In genomic region chr6:13400772-13401171, GRCh38 we compare ENCODE assay signal across 17 cellular contexts.
DNase-seq lines count a peak whose midpoint lies in the region; ATAC-seq and TF ChIP-seq lines count a peak whose summit lies in the region.
"Had no signal": no experiment of that assay in that cellular context is flagged by ENCODE, and none has a peak within 500 bp of the region (broad histone marks: within the 10 kb centered on the region; RNA-seq: fewer than 3 reads in every experiment).

No MANE protein-coding gene starts in this region.

- H3K9me3 ChIP-seq in T-helper 17 cell (ENCODE audit: control insufficient read depth, low read length, poor library complexity, severe bottlenecking) = no peaks in the 10 kb centered on the region
- H3K9me3 ChIP-seq: testis had no signal

- H3K4me3 Mint-ChIP-seq in endothelial cell (ENCODE audit: unreplicated experiment) (peak overlapping the region; percentile 47), T-helper 17 cell (no peak overlapping the region)
- H3K4me3 Mint-ChIP-seq: activated CD4-positive, alpha-beta T cell treated with anti-CD3 and anti-CD28 coated beads, Interleukin-2, amount 10 ng/mL, durations not matched to agents 7 days and 5 days; B cell; H9 had no signal

- H3K27ac Mint-ChIP-seq in endothelial cell (ENCODE audit: unreplicated experiment) (no peak overlapping the region), T-helper 17 cell (no peak overlapping the region)
- H3K27ac Mint-ChIP-seq: activated CD4-positive, alpha-beta T cell treated with anti-CD3 and anti-CD28 coated beads, Interleukin-2, amount 10 ng/mL, durations not matched to agents 7 days and 5 days; B cell had no signal

- POLR2A ChIA-PET in GM10248 (lab: Yijun Ruan, JAX) = no interaction called here

- DNase-seq in GM10248 (ENCODE audit: extremely low spot score) (peak; percentile 40), endothelial cell (ENCODE audit: low spot score) (no peak), cerebellar cortex (ENCODE audit: low spot score) (no peak), T-helper 17 cell (no peak), foreskin melanocyte (no peak), NOMO-1 (lab: John Stamatoyannopoulos, UW; ENCODE audit: unreplicated experiment in 2 of 2) (no peak)
- DNase-seq: activated CD4-positive, alpha-beta T cell treated with anti-CD3 and anti-CD28 coated beads, Interleukin-2, amount 10 ng/mL, durations not matched to agents 7 days and 5 days; amniotic stem cell; H9; hippocampal formation; left colon; NCI-H2081; stimulated activated CD4-positive, alpha-beta T cell treated with anti-CD3 and anti-CD28 coated beads, Interleukin-12 subunit alpha, Interleukin-12 subunit beta, amount 100 ng/mL, for 4 hours; testis had no signal

- H3K36me3 Mint-ChIP-seq in endothelial cell (ENCODE audit: low read depth, unreplicated experiment) = no peaks in the 10 kb centered on the region
- no peaks in the 10 kb centered on the region for H3K36me3 Mint-ChIP-seq in T-helper 17 cell (ENCODE audit: low read depth)

- ATAC-seq in GM18511 (IDR thresholded peaks at IDR 0.05; ENCODE audit: unreplicated experiment) (peak; percentile 42), HG02852 (IDR thresholded peaks at IDR 0.05; ENCODE audit: unreplicated experiment) (peak; percentile 49), T-helper 17 cell (no peak)
- ATAC-seq: left colon had no signal

- H3K4me1 Mint-ChIP-seq in endothelial cell (ENCODE audit: unreplicated experiment) (peaks cover 70% of the 10 kb centered on the region), T-helper 17 cell (peaks cover 3% of the 10 kb centered on the region)

- CTCF ChIA-PET in GM10248 (lab: Yijun Ruan, JAX) = interaction anchor here (6.0 to 11.1 kb wide), 2 partner anchors 10 to 29 kb away, joined by 25 to 90 read pairs; no protein-coding TSS in a partner anchor

- H3K27me3 Mint-ChIP-seq in endothelial cell (ENCODE audit: unreplicated experiment) (peaks cover 5% of the 10 kb centered on the region), T-helper 17 cell (no peaks in the 10 kb centered on the region)
- H3K27me3 Mint-ChIP-seq: B cell had no signal

- TF ChIP-seq CTCF in GM10248 (IDR thresholded peaks at IDR 0.05; ENCODE audit: control extremely low read depth, extremely low read depth, low read depth, missing control alignments) = no peak
- no peak for TF ChIP-seq CTCF in endothelial cell (IDR thresholded peaks at IDR 0.05; ENCODE audit: unreplicated experiment)

- no peaks in the 10 kb centered on the region for H3K9me3 Mint-ChIP-seq in endothelial cell (ENCODE audit: unreplicated experiment)
- H3K9me3 Mint-ChIP-seq: activated CD4-positive, alpha-beta T cell treated with anti-CD3 and anti-CD28 coated beads, Interleukin-2, amount 10 ng/mL, durations not matched to agents 7 days and 5 days; H9 had no signal
